In genomic region chr20:39899881-39900280, GRCh38 we compare ENCODE assay signal across 23 cellular contexts.
"Had no signal": no experiment of that assay in that cellular context is flagged by ENCODE, and none has a peak within 500 bp of the region (broad histone marks: within the 10 kb centered on the region; RNA-seq: fewer than 3 reads in every experiment).

No MANE protein-coding gene starts in this region.

- H3K36me3 ChIP-seq: esophagus squamous epithelium, heart right ventricle, ovary, sigmoid colon, tibial artery had no signal

- H3K4me3 ChIP-seq: esophagus squamous epithelium, heart right ventricle, lung, ovary, psoas muscle, sigmoid colon, testis, tibial artery had no signal

- DNase-seq: cortex of kidney; effector memory CD8-positive, alpha-beta T cell; erythroblast; esophagus squamous epithelium; foreskin melanocyte; glutamatergic neuron; heart right ventricle; hippocampal formation; kidney; natural killer cell; occipital lobe; ovary; posterior cingulate gyrus; psoas muscle; right cardiac atrium; sigmoid colon; stimulated activated CD4-positive, alpha-beta T cell treated with anti-CD3 and anti-CD28 coated beads, Interleukin-2, amount 100 ng/mL, for 24 hours; stimulated activated CD4-positive, alpha-beta T cell treated with anti-CD3 and anti-CD28 coated beads, Interleukin-4, amount 100 ng/mL, for 24 hours; stimulated activated naive CD8-positive, alpha-beta T cell treated with anti-CD3 and anti-CD28 coated beads, Interleukin-15, Interleukin-2, amounts not matched to agents 100 U/mL and 50 U/mL, for 24 hours; substantia nigra; testis; tibial artery had no signal

- H3K27me3 ChIP-seq: esophagus squamous epithelium, heart right ventricle, ovary, sigmoid colon, testis, tibial artery had no signal

- H3K27ac ChIP-seq: esophagus squamous epithelium, heart right ventricle, ovary, psoas muscle, sigmoid colon, testis, tibial artery had no signal

- H3K9me3 ChIP-seq: esophagus squamous epithelium, ovary, psoas muscle, sigmoid colon, testis, tibial artery had no signal

- H3K4me1 ChIP-seq: esophagus squamous epithelium, heart right ventricle, psoas muscle, testis, tibial artery had no signal
